32 cellular contexts compared by ENCODE assay signal in the genomic region with DNA sequence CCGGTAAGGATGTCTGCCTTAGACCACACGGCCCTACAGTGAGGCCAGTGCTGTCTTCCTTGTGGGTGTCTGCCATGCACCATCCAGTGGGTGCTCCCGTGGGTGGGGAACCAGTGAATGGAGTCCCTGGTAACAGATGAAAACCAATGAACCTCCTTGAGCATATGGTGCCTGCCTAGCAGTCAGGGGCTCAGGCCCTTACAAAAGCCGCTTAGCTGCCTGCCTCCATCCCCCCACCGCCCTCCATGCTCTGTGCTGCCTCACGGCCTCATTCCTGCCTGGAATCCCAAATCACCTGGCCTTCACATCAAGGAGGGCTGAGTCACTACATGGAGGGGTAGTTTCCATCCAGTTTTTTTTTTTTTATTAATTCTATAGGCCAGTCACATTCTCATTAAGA.
"Had no signal": no experiment of that assay in that cellular context is flagged by ENCODE, and none has a peak within 500 bp of the region (broad histone marks: within the 10 kb centered on the region; RNA-seq: fewer than 3 reads in every experiment).

No MANE protein-coding gene starts in this region.

- ATAC-seq: activated CD4-positive, alpha-beta T cell treated with anti-CD3 and anti-CD28 coated beads for 36 hours; activated CD4-positive, CD25-positive, alpha-beta regulatory T cell treated with anti-CD3 and anti-CD28 coated beads, Interleukin-2, amount 50 U/mL, for 24 hours; activated CD8-positive, alpha-beta T cell treated with anti-CD3 and anti-CD28 coated beads, Interleukin-2, amount 10 ng/mL, durations not matched to agents 7 days and 5 days; activated naive CD4-positive, alpha-beta T cell treated with anti-CD3 and anti-CD28 coated beads, Interleukin-2, amount 50 U/mL, for 72 hours; body of pancreas; HepG2; WTC11 had no signal

- DNase-seq: activated CD4-positive, alpha-beta T cell treated with anti-CD3 and anti-CD28 coated beads for 36 hours; activated CD4-positive, alpha-beta T cell treated with anti-CD3 and anti-CD28 coated beads, Interleukin-2, amount 10 ng/mL, durations not matched to agents 7 days and 5 days; activated CD4-positive, alpha-beta T cell treated with anti-CD3 and anti-CD28 coated beads, Interleukin-2, amount 50 U/mL, for 48 hours; activated CD8-positive, alpha-beta T cell treated with anti-CD3 and anti-CD28 coated beads, Interleukin-2, amount 10 ng/mL, durations not matched to agents 7 days and 5 days; activated gamma-delta T cell; activated naive CD4-positive, alpha-beta T cell treated with Interleukin-2 at 50 U/mL for 16 hours; activated T-cell treated with anti-CD3 and anti-CD28 coated beads, Interleukin-2, amount 50 U/mL, for 24 hours; body of pancreas; caudate nucleus; cerebellar nuclear complex; NCI-H1105; NCI-H1436; NCI-H1694 treated with DMSO at 0.1 percent for 48 hours; NCI-H2029; NCI-H2171; NCI-H510A; NCI-H69; NK-92 treated with Interleukin-12 subunit alpha and Interleukin-12 subunit beta, amount 100 ng/mL, for 24 hours; PC-9; SW 1271; T-helper 1 cell; T1000 had no signal

- H3K27ac ChIP-seq: adrenal gland, body of pancreas, PC-9, RWPE1 had no signal

- H3K4me3 ChIP-seq: adrenal gland, body of pancreas, breast epithelium, PC-9 had no signal

- H3K27me3 ChIP-seq: adrenal gland, body of pancreas, breast epithelium had no signal

- FAIRE-seq: astrocyte, HepG2, RCC 7860, TTC549 had no signal

- H3K36me3 ChIP-seq: adrenal gland, breast epithelium had no signal

- H3K9me3 ChIP-seq: adrenal gland, body of pancreas, breast epithelium had no signal
